ENCODE assay signal across 1 cellular context in the genomic region with DNA sequence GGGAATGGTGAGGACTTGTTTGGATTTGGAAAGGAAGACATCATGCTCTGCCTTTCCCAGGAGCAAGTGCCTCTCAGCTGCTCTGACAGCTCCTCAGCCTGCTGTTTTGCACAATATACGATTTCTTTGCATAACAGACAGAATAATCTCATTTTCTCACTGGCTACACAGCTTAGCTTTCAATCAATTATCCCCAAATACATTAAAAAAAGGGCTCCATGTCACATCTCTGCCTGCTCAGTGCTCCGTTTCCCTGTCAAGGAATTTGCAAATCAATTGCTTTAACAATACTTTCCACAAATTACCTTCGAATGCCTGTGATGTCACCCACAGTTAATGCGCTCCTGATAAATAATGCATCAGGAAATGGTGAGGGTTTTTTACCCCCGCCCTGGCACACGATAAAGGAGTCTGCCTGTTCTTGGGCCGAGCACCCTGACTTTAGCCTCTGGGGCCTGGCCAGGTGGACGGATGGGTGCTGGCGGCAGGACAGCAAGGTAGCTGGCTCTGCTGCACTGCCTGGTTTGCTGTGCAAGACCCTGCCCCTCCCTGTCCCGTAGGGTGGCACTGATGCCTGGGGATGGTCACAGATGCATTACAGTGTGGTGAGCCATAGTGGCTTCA.
TF ChIP-seq lines count a peak whose summit lies in the region.

No MANE protein-coding gene starts in this region.

TF ChIP-seq in IMR-90, 13 proteins besides CTCF, POLR2A, EP300 and RAD21 (continued from another document):
- TF ChIP-seq, protein P1, sequence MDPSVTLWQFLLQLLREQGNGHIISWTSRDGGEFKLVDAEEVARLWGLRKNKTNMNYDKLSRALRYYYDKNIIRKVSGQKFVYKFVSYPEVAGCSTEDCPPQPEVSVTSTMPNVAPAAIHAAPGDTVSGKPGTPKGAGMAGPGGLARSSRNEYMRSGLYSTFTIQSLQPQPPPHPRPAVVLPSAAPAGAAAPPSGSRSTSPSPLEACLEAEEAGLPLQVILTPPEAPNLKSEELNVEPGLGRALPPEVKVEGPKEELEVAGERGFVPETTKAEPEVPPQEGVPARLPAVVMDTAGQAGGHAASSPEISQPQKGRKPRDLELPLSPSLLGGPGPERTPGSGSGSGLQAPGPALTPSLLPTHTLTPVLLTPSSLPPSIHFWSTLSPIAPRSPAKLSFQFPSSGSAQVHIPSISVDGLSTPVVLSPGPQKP (IDR thresholded peaks at IDR 0.05; ENCODE audit: borderline replicate concordance, low read depth, low read length): no peak
- TF ChIP-seq RFX5 (IDR thresholded peaks at IDR 0.05; ENCODE audit: low read depth, low read length): no peak
- TF ChIP-seq MXI1 (IDR thresholded peaks at IDR 0.05; ENCODE audit: borderline replicate concordance, low read depth, low read length): no peak
- no peak for TF ChIP-seq CEBPB (IDR thresholded peaks at IDR 0.05; ENCODE audit: low read depth, low read length)
